ENCODE assay signal across 1 cellular context in the genomic region with DNA sequence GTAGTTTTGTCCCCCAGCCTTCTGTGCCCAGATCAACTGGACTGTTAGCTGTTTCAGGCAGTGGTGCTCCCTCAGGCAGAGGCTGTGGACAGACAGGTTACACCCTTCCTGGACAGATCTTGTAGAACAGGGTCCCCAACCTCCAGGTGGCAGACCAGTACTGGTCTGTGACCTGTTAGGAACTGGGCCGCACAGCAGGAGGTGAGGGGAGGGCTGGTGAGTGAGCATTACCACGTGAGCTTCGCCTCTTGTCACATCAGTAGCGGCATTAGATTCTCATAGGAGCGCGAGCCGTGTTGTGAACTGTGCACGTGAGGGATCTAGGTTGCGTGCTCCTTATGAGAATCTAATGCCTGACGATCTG.
TF ChIP-seq lines count a peak whose summit lies in the region.

No MANE protein-coding gene starts in this region.

TF ChIP-seq in K562, 482 proteins besides CTCF, POLR2A, EP300 and RAD21:
- TF ChIP-seq MAZ (CRISPR knock-in tag; conservative IDR thresholded peaks at IDR 0.05 in 1 of 2, IDR thresholded peaks at IDR 0.05 in 1 of 2): peak in 1 of 2 experiments; percentile 29; a peak in 1 of 4 replicates
